21 cellular contexts compared by ENCODE assay signal in the genomic region with DNA sequence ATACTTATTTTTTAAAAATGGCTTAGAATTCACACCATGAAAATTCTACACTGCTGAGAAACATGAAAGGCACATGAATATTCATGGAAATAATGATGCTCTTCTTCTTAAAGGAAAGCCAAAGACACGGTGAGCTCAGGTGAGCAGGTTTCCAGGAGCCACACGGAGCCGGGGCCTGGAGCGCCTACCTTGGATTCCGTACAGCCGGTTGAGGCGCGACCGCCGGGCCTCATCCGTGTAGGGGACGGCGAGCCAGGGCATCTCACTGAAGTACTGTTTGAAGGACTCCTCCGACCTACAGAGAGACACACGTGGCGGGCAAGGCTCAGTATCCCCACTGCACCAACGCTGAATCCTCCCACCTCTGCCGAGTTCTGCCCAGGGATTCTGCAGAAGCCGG.
"Had no signal": no experiment of that assay in that cellular context is flagged by ENCODE, and none has a peak within 500 bp of the region (broad histone marks: within the 10 kb centered on the region; RNA-seq: fewer than 3 reads in every experiment).

No MANE protein-coding gene starts in this region.

- DNase-seq: colonic mucosa; cortex of kidney; effector CD8-positive, alpha-beta T cell; effector memory CD8-positive, alpha-beta T cell; foreskin keratinocyte; heart left ventricle; hypothalamus; immature natural killer cell; kidney; kidney glomerular epithelial cell; left lung; left ventricle myocardium superior; lower lobe of right lung; mesenchymal stem cell; mucosa of descending colon; naive B cell had no signal

- H2AFZ ChIP-seq: hepatocyte had no signal

- H3K4me3 ChIP-seq: colonic mucosa, esophagus muscularis mucosa, gastroesophageal sphincter, heart left ventricle, hepatocyte, left lung, lower lobe of right lung, mucosa of descending colon had no signal

- H3K27me3 ChIP-seq: colonic mucosa, esophagus muscularis mucosa, foreskin keratinocyte, gastroesophageal sphincter, heart left ventricle, hepatocyte, left lung had no signal

- H3K4me3 Mint-ChIP-seq: dendritic cell treated with granulocyte-macrophage colony-stimulating factor and Interleukin-4, amounts not matched to agents 40 ng/mL and 50 ng/mL, for 4 days; effector memory CD8-positive, alpha-beta T cell; immature natural killer cell; mesothelial cell of epicardium; naive B cell had no signal

- H3K27me3 Mint-ChIP-seq: dendritic cell treated with granulocyte-macrophage colony-stimulating factor and Interleukin-4, amounts not matched to agents 40 ng/mL and 50 ng/mL, for 4 days had no signal

- H3K79me2 ChIP-seq: hepatocyte had no signal

- H3K36me3 ChIP-seq: colonic mucosa had no signal

- ATAC-seq: effector memory CD8-positive, alpha-beta T cell; foreskin keratinocyte; gastroesophageal sphincter; heart left ventricle; left lung; left ventricle myocardium superior; lower lobe of right lung; mucosa of descending colon had no signal

- H3K27ac ChIP-seq: colonic mucosa, esophagus muscularis mucosa, foreskin keratinocyte, gastroesophageal sphincter, heart left ventricle, hepatocyte, left lung, lower lobe of right lung had no signal

- H3K36me3 Mint-ChIP-seq: immature natural killer cell, naive B cell had no signal

- H3K27ac Mint-ChIP-seq: dendritic cell treated with granulocyte-macrophage colony-stimulating factor and Interleukin-4, amounts not matched to agents 40 ng/mL and 50 ng/mL, for 4 days; effector memory CD8-positive, alpha-beta T cell; immature natural killer cell; mesothelial cell of epicardium; naive B cell had no signal

- H3K9me3 ChIP-seq: colonic mucosa, esophagus muscularis mucosa, gastroesophageal sphincter, heart left ventricle, left lung, lower lobe of right lung, mucosa of descending colon had no signal

- H3K4me1 Mint-ChIP-seq: immature natural killer cell, mesothelial cell of epicardium had no signal

- H3K4me2 ChIP-seq: hepatocyte had no signal

- H3K9me3 Mint-ChIP-seq: dendritic cell treated with granulocyte-macrophage colony-stimulating factor and Interleukin-4, amounts not matched to agents 40 ng/mL and 50 ng/mL, for 4 days; effector memory CD8-positive, alpha-beta T cell; immature natural killer cell; mesothelial cell of epicardium had no signal

- H3K4me1 ChIP-seq: colonic mucosa, esophagus muscularis mucosa, foreskin keratinocyte, gastroesophageal sphincter, left lung, lower lobe of right lung had no signal
